12 cellular contexts compared by ENCODE assay signal in the genomic region with DNA sequence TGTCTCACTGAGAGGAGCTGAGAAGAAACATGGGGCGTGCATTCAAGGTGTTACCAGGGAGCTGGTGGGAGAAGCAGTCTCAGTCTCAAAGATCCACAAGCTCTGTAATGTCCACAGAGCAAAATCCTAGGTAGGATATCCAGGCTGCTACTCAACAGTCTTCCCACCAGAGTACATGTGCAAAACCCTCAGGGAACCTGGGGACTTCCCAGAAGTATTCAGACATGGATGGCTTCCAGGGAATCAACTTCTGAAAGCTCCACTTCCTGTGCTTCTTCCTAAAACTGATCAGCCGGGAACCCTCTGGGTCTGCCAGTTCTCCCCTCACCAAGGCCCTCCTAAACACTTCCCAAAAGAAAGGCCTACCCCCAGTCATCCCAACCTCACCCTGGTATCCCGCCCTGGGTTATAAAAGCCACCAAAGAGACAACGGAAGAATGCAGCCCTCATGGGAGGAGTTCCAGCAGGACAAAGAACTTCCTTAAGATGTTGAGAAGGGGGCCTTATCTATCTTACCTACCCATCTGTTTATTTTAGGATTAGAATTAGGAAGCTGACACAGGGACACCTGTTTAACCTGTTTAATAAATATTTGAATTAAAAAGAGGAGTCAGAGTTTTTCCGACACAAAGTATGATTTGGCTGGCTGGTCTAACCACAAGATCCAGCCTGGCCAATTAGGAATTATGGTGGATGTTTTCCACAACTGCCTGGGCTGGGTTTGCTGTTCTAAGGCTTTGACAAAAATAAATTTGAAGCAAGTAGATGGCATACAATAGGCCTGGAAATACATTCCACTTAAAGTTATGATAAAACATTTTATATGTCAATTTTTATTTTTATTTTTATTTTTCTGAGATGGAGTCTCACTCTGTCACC. TPM values are rescaled to one million over a fixed set of nuclear protein-coding genes. Genes with fewer than 3 reads are reported as not detected.
DNase-seq lines count a peak whose midpoint lies in the region; ATAC-seq, FAIRE-seq and TF ChIP-seq lines count a peak whose summit lies in the region.
"Had no signal": no experiment of that assay in that cellular context is flagged by ENCODE, and none has a peak within 500 bp of the region (broad histone marks: within the 10 kb centered on the region; RNA-seq: fewer than 3 reads in every experiment).

No MANE protein-coding gene starts in this region.

- H3K4me1 ChIP-seq in sigmoid colon: peaks cover 0 to 100% (median 98%) of the 10 kb centered on the region in 4 donors

- TF ChIP-seq POLR2A in sigmoid colon (IDR thresholded peaks at IDR 0.05): no peak

- intact Hi-C loops in sigmoid colon (cut with DNase I): no loop called here

- H3K4me3 ChIP-seq in sigmoid colon: no peak overlapping the region
- H3K4me3 ChIP-seq: right lobe of liver had no signal

- no peak for TF ChIP-seq EP300 in sigmoid colon (IDR thresholded peaks at IDR 0.05)

- 43 to 64% methylated on average over 5 of the region's 5 CpGs for WGBS in sigmoid colon, 2 donors

- no peaks in the 10 kb centered on the region for H3K27me3 ChIP-seq in sigmoid colon
- H3K27me3 ChIP-seq: right lobe of liver had no signal

- ATAC-seq in SK-N-SH treated with all-trans-retinoic acid at 6 μM for 48 hours (peak; percentile 52), GM18867 (IDR thresholded peaks at IDR 0.05; ENCODE audit: unreplicated experiment) (no peak)

- peak overlapping the region; percentile 97 to 100 (median 99) for H3K27ac ChIP-seq in sigmoid colon
- H3K27ac ChIP-seq: right lobe of liver had no signal

- FAIRE-seq in frontal cortex (lab: Jason Lieb, UNC): no peak

- peak; percentile 71 for DNase-seq in EL
- DNase-seq in fibroblast of peridontal ligament (ENCODE audit: extremely low read depth): peak; percentile 58
- no peak for DNase-seq in sigmoid colon
- DNase-seq in frontal cortex (ENCODE audit: low spot score in 2 of 2): no peak
- no peak for DNase-seq in activated CD8-positive, alpha-beta memory T cell treated with anti-CD3 and anti-CD28 coated beads for 24 hours
- no peak for DNase-seq in DMS153 (lab: John Stamatoyannopoulos, UW)
- DNase-seq: cortex of kidney; NCI-H2107; right lobe of liver; stimulated activated CD8-positive, alpha-beta memory T cell treated with anti-CD3 and anti-CD28 coated beads, Interleukin-4, amount 100 ng/mL, for 48 hours had no signal

- no peaks in the 10 kb centered on the region for H3K36me3 ChIP-seq in sigmoid colon
- H3K36me3 ChIP-seq: right lobe of liver had no signal

- no peak for TF ChIP-seq CTCF in sigmoid colon (IDR thresholded peaks at IDR 0.05)

- H3K9me3 ChIP-seq in sigmoid colon: no peaks in the 10 kb centered on the region
- H3K9me3 ChIP-seq: right lobe of liver had no signal

TF ChIP-seq in SK-N-SH treated with all-trans-retinoic acid at 6 μM for 48 hours, 23 proteins besides CTCF, POLR2A, EP300 and RAD21:
- TF ChIP-seq PATZ1 (CRISPR knock-in tag; IDR thresholded peaks at IDR 0.05; ENCODE audit: borderline replicate concordance): no peak

RNA-seq across cellular contexts. Expression of gene CUEDC1, which starts 37.0 kb away (rescaled TPM):
- total RNA-seq in sigmoid colon (10 to 100 TPM; 29.5 to 64.0 (median 33.7) TPM), frontal cortex (6.5 TPM)
- polyA plus RNA-seq in sigmoid colon: 10 to 100 TPM in 2 of 3 donors, 1 to 10 TPM in 1; 3.0 to 20.0 (median 11.4) TPM

Comparison
In these comparisons a context has a peak if more than half of its experiments do, and no peak if none do; other contexts are left out.
1. DNase-seq: peak in EL (single experiment) and fibroblast of peridontal ligament (single experiment); none in sigmoid colon (single experiment), frontal cortex (0 of 2), activated CD8-positive, alpha-beta memory T cell treated with anti-CD3 and anti-CD28 coated beads for 24 hours (single experiment) and DMS153 (single experiment).